ENCODE assay signal across 9 cellular contexts in genomic region chr22:26479043-26479791, GRCh38. TPM values are rescaled to one million over a fixed set of nuclear protein-coding genes. Genes with fewer than 3 reads are reported as not detected.
DNase-seq lines count a peak whose midpoint lies in the region; ATAC-seq and TF ChIP-seq lines count a peak whose summit lies in the region.
"Had no signal": no experiment of that assay in that cellular context is flagged by ENCODE, and none has a peak within 500 bp of the region (broad histone marks: within the 10 kb centered on the region; RNA-seq: fewer than 3 reads in every experiment).

No MANE protein-coding gene starts in this region.

- peaks cover 9% of the 10 kb centered on the region for H3K4me1 ChIP-seq in colonic mucosa
- H3K4me1 ChIP-seq in neutrophil (ENCODE audit: control insufficient read depth in 1 of 2, insufficient read depth in 1 of 2, low read depth in 1 of 2, low read length in 1 of 2), result peaks cover 80% of the 10 kb centered on the region in 2 experiments
- peaks cover 7 to 49% (median 28%) of the 10 kb centered on the region in 3 donors for H3K4me1 ChIP-seq in gastroesophageal sphincter

- TF ChIP-seq CTCF in GM12873 (IDR thresholded peaks at IDR 0.05; ENCODE audit: insufficient read depth, low read depth, low read length, missing control alignments) (peak; percentile 18), colonic mucosa (IDR thresholded peaks at IDR 0.05) (no peak), neutrophil (IDR thresholded peaks at IDR 0.05) (no peak), gastroesophageal sphincter (IDR thresholded peaks at IDR 0.05) (no peak)

- ATAC-seq in HG02610 (IDR thresholded peaks at IDR 0.05; ENCODE audit: unreplicated experiment) (no peak), gastroesophageal sphincter (no peak), GM21529 (IDR thresholded peaks at IDR 0.05; ENCODE audit: unreplicated experiment) (no peak), HG03354 (IDR thresholded peaks at IDR 0.05; ENCODE audit: poor library complexity, severe bottlenecking, unreplicated experiment) (no peak)

- peak overlapping the region; percentile 1 to 15 for H3K9ac ChIP-seq in colonic mucosa (ENCODE audit: low read depth in 2 of 2, low read length in 2 of 2)

- H3K27me3 ChIP-seq in colonic mucosa (no peaks in the 10 kb centered on the region), neutrophil (no peaks in the 10 kb centered on the region), gastroesophageal sphincter (no peaks in the 10 kb centered on the region)
- H3K27me3 ChIP-seq: adrenal gland had no signal

- TF ChIP-seq POLR2A in gastroesophageal sphincter (IDR thresholded peaks at IDR 0.05), result no peak

- DNase-seq in NCI-H2171 treated with DMSO at 0.1 percent for 48 hours (lab: John Stamatoyannopoulos, UW) (peak; percentile 79), colonic mucosa (no peak)

- 49 to 67% methylated on average over 6 to 12 of the region's 12 CpGs for WGBS in gastroesophageal sphincter (ENCODE audit: low coverage in 1 of 2), 2 donors

- intact Hi-C loops in colonic mucosa (cut with DNase I), result no loop called here

- H3K4me3 ChIP-seq in colonic mucosa (peak overlapping the region; percentile 17), neutrophil (ENCODE audit: low read depth in 1 of 2, low read length in 1 of 2) (peak overlapping the region in 1 of 2 experiments; percentile 37), gastroesophageal sphincter (peak overlapping the region in 1 of 2 donors; percentile 18)

- no peaks in the 10 kb centered on the region for H3K9me3 ChIP-seq in colonic mucosa
- no peaks in the 10 kb centered on the region for H3K9me3 ChIP-seq in neutrophil
- no peaks in the 10 kb centered on the region for H3K9me3 ChIP-seq in gastroesophageal sphincter
- H3K9me3 ChIP-seq: adrenal gland had no signal

- H3K27ac ChIP-seq in colonic mucosa, result peak overlapping the region; percentile 71
- peak overlapping the region; percentile 50 for H3K27ac ChIP-seq in neutrophil
- H3K27ac ChIP-seq in gastroesophageal sphincter, result peak overlapping the region in 1 of 4 donors; percentile 9

- H3K36me3 ChIP-seq in colonic mucosa (no peaks in the 10 kb centered on the region), neutrophil (no peaks in the 10 kb centered on the region), gastroesophageal sphincter (peaks cover 0 to 69% of the 10 kb centered on the region in 2 donors)

- no peak for TF ChIP-seq EP300 in gastroesophageal sphincter (IDR thresholded peaks at IDR 0.05)

RNA-seq across cellular contexts. Expression of gene HPS4, which starts 4.4 kb away (rescaled TPM):
- total RNA-seq in colonic mucosa (10 to 100 TPM; 23.8 to 26.3 TPM), gastroesophageal sphincter (10 to 100 TPM; 11.2 to 34.7 (median 20.3) TPM)

RNA-seq across cellular contexts. Expression of gene SRRD, which starts 4.5 kb away (rescaled TPM):
- 10 to 100 TPM; 11.8 to 16.4 TPM for total RNA-seq in colonic mucosa
- 10 to 100 TPM; 16.7 to 30.0 (median 23.5) TPM for total RNA-seq in gastroesophageal sphincter

RNA-seq across cellular contexts. Expression of gene TFIP11, which starts 33.1 kb away (rescaled TPM):
- total RNA-seq in colonic mucosa (10 to 100 TPM; 31.8 to 36.4 TPM), gastroesophageal sphincter (10 to 100 TPM; 20.3 to 38.3 (median 21.6) TPM)

RNA-seq across cellular contexts. Expression of gene ASPHD2, which starts 50.2 kb away (rescaled TPM):
- total RNA-seq in colonic mucosa, result 1 to 10 TPM; 3.8 to 4.3 TPM
- total RNA-seq in gastroesophageal sphincter, result 1 to 10 TPM; 1.0 to 1.4 (median 1.2) TPM
